ENCODE assay signal across 1 cellular context in the genomic region with DNA sequence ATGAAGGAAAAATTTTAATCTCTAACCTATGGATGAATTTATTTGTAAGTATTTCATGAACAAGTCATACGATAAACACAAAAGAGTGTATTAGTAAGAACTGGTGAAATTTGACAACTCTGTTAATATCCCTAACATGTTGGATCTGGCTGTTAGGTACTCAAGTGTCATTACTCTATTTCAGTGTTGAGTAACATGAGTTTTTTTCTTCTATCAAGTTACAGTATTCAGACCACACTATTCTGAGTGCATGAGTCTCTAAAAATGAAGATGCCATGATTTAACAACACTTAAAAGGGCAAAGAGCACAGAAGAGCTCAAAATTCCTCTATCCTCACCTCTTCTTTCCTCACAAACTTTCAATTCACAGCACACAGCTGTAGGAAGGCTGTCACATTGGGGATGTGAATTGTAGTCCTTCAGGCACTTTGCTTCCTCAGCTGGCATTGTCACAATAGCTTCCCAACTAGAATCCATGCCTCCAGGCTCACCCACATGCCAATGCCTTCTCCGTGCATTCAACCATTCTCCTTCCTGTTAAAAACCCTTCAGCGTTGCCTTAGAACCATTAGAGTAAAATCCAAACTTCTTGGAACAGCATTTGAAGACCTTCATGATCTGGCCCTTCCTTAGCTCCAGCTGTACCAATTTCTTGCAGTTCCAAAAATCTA.
TF ChIP-seq lines count a peak whose summit lies in the region.

No MANE protein-coding gene starts in this region.

TF ChIP-seq in WTC11, 78 proteins besides CTCF, POLR2A, EP300 and RAD21 (continued from another document):
- TF ChIP-seq, protein P1, sequence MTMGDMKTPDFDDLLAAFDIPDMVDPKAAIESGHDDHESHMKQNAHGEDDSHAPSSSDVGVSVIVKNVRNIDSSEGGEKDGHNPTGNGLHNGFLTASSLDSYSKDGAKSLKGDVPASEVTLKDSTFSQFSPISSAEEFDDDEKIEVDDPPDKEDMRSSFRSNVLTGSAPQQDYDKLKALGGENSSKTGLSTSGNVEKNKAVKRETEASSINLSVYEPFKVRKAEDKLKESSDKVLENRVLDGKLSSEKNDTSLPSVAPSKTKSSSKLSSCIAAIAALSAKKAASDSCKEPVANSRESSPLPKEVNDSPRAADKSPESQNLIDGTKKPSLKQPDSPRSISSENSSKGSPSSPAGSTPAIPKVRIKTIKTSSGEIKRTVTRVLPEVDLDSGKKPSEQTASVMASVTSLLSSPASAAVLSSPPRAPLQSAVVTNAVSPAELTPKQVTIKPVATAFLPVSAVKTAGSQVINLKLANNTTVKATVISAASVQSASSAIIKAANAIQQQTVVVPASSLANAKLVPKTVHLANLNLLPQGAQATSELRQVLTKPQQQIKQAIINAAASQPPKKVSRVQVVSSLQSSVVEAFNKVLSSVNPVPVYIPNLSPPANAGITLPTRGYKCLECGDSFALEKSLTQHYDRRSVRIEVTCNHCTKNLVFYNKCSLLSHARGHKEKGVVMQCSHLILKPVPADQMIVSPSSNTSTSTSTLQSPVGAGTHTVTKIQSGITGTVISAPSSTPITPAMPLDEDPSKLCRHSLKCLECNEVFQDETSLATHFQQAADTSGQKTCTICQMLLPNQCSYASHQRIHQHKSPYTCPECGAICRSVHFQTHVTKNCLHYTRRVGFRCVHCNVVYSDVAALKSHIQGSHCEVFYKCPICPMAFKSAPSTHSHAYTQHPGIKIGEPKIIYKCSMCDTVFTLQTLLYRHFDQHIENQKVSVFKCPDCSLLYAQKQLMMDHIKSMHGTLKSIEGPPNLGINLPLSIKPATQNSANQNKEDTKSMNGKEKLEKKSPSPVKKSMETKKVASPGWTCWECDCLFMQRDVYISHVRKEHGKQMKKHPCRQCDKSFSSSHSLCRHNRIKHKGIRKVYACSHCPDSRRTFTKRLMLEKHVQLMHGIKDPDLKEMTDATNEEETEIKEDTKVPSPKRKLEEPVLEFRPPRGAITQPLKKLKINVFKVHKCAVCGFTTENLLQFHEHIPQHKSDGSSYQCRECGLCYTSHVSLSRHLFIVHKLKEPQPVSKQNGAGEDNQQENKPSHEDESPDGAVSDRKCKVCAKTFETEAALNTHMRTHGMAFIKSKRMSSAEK (CRISPR knock-in tag; IDR thresholded peaks at IDR 0.05; ENCODE audit: borderline replicate concordance): no peak
- TF ChIP-seq ATF1 (CRISPR knock-in tag; IDR thresholded peaks at IDR 0.05) (no peak), TCF7 (CRISPR knock-in tag; IDR thresholded peaks at IDR 0.05; ENCODE audit: low read depth) (no peak), ZNF416 (CRISPR knock-in tag; IDR thresholded peaks at IDR 0.05) (no peak), ZBTB21 (CRISPR knock-in tag; IDR thresholded peaks at IDR 0.05; ENCODE audit: borderline replicate concordance) (no peak), FOXJ3 (CRISPR knock-in tag; IDR thresholded peaks at IDR 0.05; ENCODE audit: borderline replicate concordance) (no peak)
- TF ChIP-seq, protein P2, sequence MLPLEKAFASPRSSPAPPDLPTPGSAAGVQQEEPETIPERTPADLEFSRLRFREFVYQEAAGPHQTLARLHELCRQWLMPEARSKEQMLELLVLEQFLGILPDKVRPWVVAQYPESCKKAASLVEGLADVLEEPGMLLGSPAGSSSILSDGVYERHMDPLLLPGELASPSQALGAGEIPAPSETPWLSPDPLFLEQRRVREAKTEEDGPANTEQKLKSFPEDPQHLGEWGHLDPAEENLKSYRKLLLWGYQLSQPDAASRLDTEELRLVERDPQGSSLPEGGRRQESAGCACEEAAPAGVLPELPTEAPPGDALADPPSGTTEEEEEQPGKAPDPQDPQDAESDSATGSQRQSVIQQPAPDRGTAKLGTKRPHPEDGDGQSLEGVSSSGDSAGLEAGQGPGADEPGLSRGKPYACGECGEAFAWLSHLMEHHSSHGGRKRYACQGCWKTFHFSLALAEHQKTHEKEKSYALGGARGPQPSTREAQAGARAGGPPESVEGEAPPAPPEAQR (CRISPR knock-in tag; IDR thresholded peaks at IDR 0.05): no peak
- TF ChIP-seq, protein P3, sequence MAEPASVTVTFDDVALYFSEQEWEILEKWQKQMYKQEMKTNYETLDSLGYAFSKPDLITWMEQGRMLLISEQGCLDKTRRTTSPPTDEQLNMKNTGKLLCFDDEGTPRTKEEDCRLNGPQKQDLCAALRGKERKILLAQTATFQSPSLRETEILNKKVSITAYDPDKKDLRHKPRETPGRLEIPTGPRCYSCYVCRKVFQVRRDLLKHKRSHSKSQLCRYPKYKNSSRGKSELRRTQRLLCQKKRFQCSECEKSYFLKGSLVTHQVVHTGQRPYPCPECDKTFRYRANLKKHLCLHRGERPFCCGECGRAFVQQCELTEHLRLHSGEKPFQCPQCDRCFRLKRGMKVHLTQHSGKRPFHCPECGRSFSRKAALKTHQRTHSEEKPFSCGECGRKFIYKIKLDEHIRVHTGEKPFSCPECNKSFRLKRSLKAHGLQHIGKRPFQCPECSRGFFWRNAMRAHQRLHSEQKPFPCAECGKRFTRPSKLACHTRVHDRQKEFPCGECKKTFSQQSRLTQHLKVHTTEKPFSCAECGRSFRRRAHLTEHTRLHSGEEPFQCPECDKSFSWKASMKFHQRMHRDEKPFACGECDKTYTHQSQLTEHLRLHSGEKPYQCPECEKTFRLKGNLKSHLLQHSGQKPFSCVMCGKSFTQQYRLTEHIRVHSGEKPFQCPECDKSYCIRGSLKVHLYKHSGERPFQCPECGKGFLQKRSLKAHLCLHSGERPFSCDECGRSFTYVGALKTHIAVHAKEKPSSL (CRISPR knock-in tag; conservative IDR thresholded peaks at IDR 0.05): no peak
